16 cellular contexts compared by ENCODE assay signal in the genomic region with DNA sequence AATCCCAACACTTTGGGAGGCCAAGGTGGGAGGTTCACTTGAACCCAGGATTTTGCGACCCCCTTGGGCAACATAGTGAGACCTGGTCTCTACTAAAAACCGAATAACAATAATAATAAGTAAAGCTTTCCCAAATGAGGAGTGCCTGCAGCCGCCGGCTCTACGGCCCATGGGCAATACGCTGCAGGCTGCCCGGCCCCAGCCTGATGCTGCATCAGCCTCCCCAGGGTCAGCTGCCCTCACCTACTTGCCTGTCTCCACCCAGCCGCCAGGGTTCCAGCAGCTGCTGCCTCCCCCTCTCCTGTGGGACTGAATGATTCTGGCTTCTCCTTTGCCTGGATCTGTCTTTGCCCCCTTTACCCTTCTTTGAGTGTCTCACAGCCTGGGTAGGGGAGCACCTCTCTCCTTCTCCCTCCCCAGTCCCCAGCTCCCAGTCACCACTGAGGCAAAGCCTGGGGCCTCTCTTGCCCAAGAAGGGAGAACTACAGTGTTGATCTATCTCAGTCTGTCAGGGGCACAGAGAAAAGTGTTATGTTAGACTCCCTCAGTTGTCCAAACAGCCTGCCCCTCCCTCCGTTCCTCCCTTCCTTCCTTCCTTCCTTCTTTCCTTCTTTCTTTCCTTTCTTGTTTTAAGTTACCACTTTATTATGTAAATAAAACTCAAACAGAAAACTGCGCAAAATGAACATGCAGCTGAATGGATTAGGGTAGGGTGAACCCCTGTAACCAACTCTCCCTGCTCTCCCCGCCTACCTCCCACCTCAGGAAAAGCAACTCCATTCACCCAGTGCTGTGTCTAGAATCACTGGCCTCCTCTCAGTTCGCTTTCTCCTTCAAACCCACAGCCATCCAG.
"Had no signal": no experiment of that assay in that cellular context is flagged by ENCODE, and none has a peak within 500 bp of the region (broad histone marks: within the 10 kb centered on the region; RNA-seq: fewer than 3 reads in every experiment).

No MANE protein-coding gene starts in this region.

- H3K4me3 Mint-ChIP-seq: activated T-helper 17 cell treated with anti-CD3 and anti-CD28 coated beads, Interleukin-2, amount 50 U/mL, for 72 hours; central memory CD8-positive, alpha-beta T cell; naive thymus-derived CD8-positive, alpha-beta T cell; stimulated activated naive CD8-positive, alpha-beta T cell treated with anti-CD3 and anti-CD28 coated beads, Interleukin-15, Interleukin-2, amounts not matched to agents 100 ng/mL and 50 ng/mL, for 24 hours had no signal

- H3K36me3 ChIP-seq: adrenal gland, upper lobe of left lung had no signal

- H3K27me3 Mint-ChIP-seq: activated T-helper 17 cell treated with anti-CD3 and anti-CD28 coated beads, Interleukin-2, amount 50 U/mL, for 72 hours; stimulated activated naive CD8-positive, alpha-beta T cell treated with anti-CD3 and anti-CD28 coated beads, Interleukin-15, Interleukin-2, amounts not matched to agents 100 ng/mL and 50 ng/mL, for 24 hours had no signal

- H3K4me1 Mint-ChIP-seq: activated T-helper 17 cell treated with anti-CD3 and anti-CD28 coated beads, Interleukin-2, amount 50 U/mL, for 72 hours; central memory CD8-positive, alpha-beta T cell had no signal

- H3K36me3 Mint-ChIP-seq: naive thymus-derived CD8-positive, alpha-beta T cell had no signal

- H3K4me3 ChIP-seq: adrenal gland, lung, psoas muscle, upper lobe of left lung had no signal

- ATAC-seq: activated T-helper 17 cell treated with anti-CD3 and anti-CD28 coated beads, Interleukin-2, amount 50 U/mL, for 72 hours; naive thymus-derived CD8-positive, alpha-beta T cell had no signal

- H3K9me3 Mint-ChIP-seq: activated T-helper 17 cell treated with anti-CD3 and anti-CD28 coated beads, Interleukin-2, amount 50 U/mL, for 72 hours; central memory CD8-positive, alpha-beta T cell; naive thymus-derived CD8-positive, alpha-beta T cell; stimulated activated naive CD8-positive, alpha-beta T cell treated with anti-CD3 and anti-CD28 coated beads, Interleukin-15, Interleukin-2, amounts not matched to agents 100 ng/mL and 50 ng/mL, for 24 hours had no signal

- H3K9me3 ChIP-seq: adrenal gland, psoas muscle, upper lobe of left lung had no signal

- H3K27me3 ChIP-seq: adrenal gland, upper lobe of left lung had no signal

- DNase-seq: activated CD4-positive, alpha-beta T cell treated with anti-CD3 and anti-CD28 coated beads for 48 hours; activated naive CD4-positive, alpha-beta T cell treated with anti-CD3 and anti-CD28 coated beads, Interleukin-2, amount 50 U/mL, for 16 hours; adrenal gland; effector memory CD4-positive, alpha-beta T cell; erythroblast; hippocampal formation; left colon; naive thymus-derived CD8-positive, alpha-beta T cell; psoas muscle; stimulated activated CD4-positive, alpha-beta T cell treated with anti-CD3 and anti-CD28 coated beads, Interleukin-2, amount 100 ng/mL, for 48 hours; T-helper 1 cell had no signal

- H3K4me1 ChIP-seq: adrenal gland, psoas muscle had no signal

- H3K27ac ChIP-seq: adrenal gland, psoas muscle, upper lobe of left lung had no signal

- H3K27ac Mint-ChIP-seq: activated T-helper 17 cell treated with anti-CD3 and anti-CD28 coated beads, Interleukin-2, amount 50 U/mL, for 72 hours; stimulated activated naive CD8-positive, alpha-beta T cell treated with anti-CD3 and anti-CD28 coated beads, Interleukin-15, Interleukin-2, amounts not matched to agents 100 ng/mL and 50 ng/mL, for 24 hours had no signal
